22 cellular contexts compared by ENCODE assay signal in genomic region chr3:54094926-54095325, GRCh38. TPM values are rescaled to one million over a fixed set of nuclear protein-coding genes. Genes with fewer than 3 reads are reported as not detected.
"Had no signal": no experiment of that assay in that cellular context is flagged by ENCODE, and none has a peak within 500 bp of the region (broad histone marks: within the 10 kb centered on the region; RNA-seq: fewer than 3 reads in every experiment).

No MANE protein-coding gene starts in this region.

- H3K4me3 ChIP-seq: mucosa of descending colon, skin epidermis, stomach, thoracic aorta, transverse colon had no signal

- H3K27me3 ChIP-seq: stomach had no signal

- DNase-seq: cerebellar nuclear complex; effector memory CD8-positive, alpha-beta T cell; foreskin melanocyte; head of caudate nucleus; hippocampal formation; kidney glomerular epithelial cell; mucosa of descending colon; naive thymus-derived CD8-positive, alpha-beta T cell; stimulated activated CD4-positive, alpha-beta T cell treated with anti-CD3 and anti-CD28 coated beads, Interleukin-2, amount 100 ng/mL, for 24 hours; stimulated activated CD4-positive, alpha-beta T cell treated with anti-CD3 and anti-CD28 coated beads, Interleukin-4, amount 100 ng/mL, for 4 hours; stimulated activated naive CD4-positive, alpha-beta T cell; stomach; substantia nigra; transverse colon had no signal

- H3K27ac ChIP-seq: neutrophil, skin epidermis, stomach, thoracic aorta, transverse colon had no signal

- ATAC-seq: effector memory CD8-positive, alpha-beta T cell; mucosa of descending colon; naive thymus-derived CD8-positive, alpha-beta T cell; sciatic nerve had no signal

- H3K9me3 ChIP-seq: mucosa of descending colon, neutrophil, stomach, thoracic aorta, transverse colon had no signal

- H3K36me3 ChIP-seq: neutrophil, stomach, thoracic aorta, transverse colon had no signal

- FAIRE-seq: colon, islet of Langerhans had no signal

- H3K4me1 ChIP-seq: stomach, transverse colon had no signal

RNA-seq across cellular contexts. Expression of gene CACNA2D3, which starts 27.4 kb away (rescaled TPM):
- total RNA-seq: lung microvascular endothelial cell; naive thymus-derived CD8-positive, alpha-beta T cell; pulmonary artery endothelial cell had no signal
- polyA plus RNA-seq: naive thymus-derived CD8-positive, alpha-beta T cell had no signal
